Comparison of ENCODE assay signal across 10 cellular contexts in the genomic region with DNA sequence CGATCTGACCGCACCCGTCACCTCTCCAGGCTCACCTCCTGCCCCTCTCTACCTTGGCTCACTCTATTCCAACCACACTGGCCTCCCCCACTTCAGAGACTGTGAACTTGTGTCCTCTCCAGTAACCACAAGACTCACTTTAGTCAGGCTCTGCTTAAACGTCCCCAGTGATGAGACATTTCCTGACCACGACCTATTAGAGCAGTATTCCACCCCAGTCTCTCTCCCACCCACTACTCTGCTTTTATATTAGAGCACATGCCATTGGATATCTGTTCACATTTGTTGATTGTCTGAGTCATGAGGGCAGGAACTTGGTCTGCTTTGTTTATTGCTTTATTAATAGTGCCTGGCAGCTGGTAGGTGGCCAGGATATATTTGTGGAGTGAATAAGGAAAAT. TPM values are rescaled to one million over a fixed set of nuclear protein-coding genes. Genes with fewer than 3 reads are reported as not detected.
DNase-seq lines count a peak whose midpoint lies in the region; ATAC-seq lines count a peak whose summit lies in the region.
"Had no signal": no experiment of that assay in that cellular context is flagged by ENCODE, and none has a peak within 500 bp of the region (broad histone marks: within the 10 kb centered on the region; RNA-seq: fewer than 3 reads in every experiment).

No MANE protein-coding gene starts in this region.

- no peak for ATAC-seq in HG02840 (IDR thresholded peaks at IDR 0.05; ENCODE audit: low FRiP score, unreplicated experiment)

- DNase-seq in stimulated activated CD8-positive, alpha-beta memory T cell treated with anti-CD3 and anti-CD28 coated beads, Interleukin-15, amount 100 ng/mL, for 48 hours (ENCODE audit: low read depth in 2 of 2), result peak; percentile 2 to 16
- DNase-seq in stimulated activated CD8-positive, alpha-beta memory T cell treated with anti-CD3 and anti-CD28 coated beads, Interleukin-4, amount 100 ng/mL, for 48 hours, result no peak
- peak; percentile 40 for DNase-seq in OCI-M1 (lab: John Stamatoyannopoulos, UW)
- peak; percentile 35 for DNase-seq in fibroblast of peridontal ligament (ENCODE audit: extremely low read depth)
- DNase-seq in nucleus accumbens (lab: John Stamatoyannopoulos, UW), result no peak
- no peak for DNase-seq in SK-N-DZ (ENCODE audit: low spot score)
- DNase-seq in stimulated activated CD4-positive, alpha-beta T cell treated with anti-CD3 and anti-CD28 coated beads, Interleukin-4, amount 100 ng/mL, for 24 hours, result no peak
- DNase-seq: COR-L47, NCI-H1105 had no signal

RNA-seq across cellular contexts. Expression of a gene that starts 20.1 kb away (rescaled TPM):
- 113 and 129 TPM in 2 replicates for polyA plus RNA-seq in SK-N-DZ (2014; cell fraction: cytosol; rRNA removed)
- 118 and 132 TPM in 2 replicates for polyA plus RNA-seq in SK-N-DZ (2014; cell fraction: nucleus; rRNA removed)

RNA-seq across cellular contexts. Expression of a gene that starts 20.2 kb away (rescaled TPM):
- polyA plus RNA-seq in SK-N-DZ (2014; cell fraction: cytosol; rRNA removed), result 40.3 and 47.1 TPM in 2 replicates
- polyA plus RNA-seq in SK-N-DZ (2014; cell fraction: nucleus; rRNA removed), result 36.8 and 43.5 TPM in 2 replicates

RNA-seq across cellular contexts. Expression of a gene that starts 47.7 kb away (rescaled TPM):
- 15.2 and 16.9 TPM in 2 replicates for polyA plus RNA-seq in SK-N-DZ (2014; cell fraction: cytosol; rRNA removed)
- 16.4 and 24.4 TPM in 2 replicates for polyA plus RNA-seq in SK-N-DZ (2014; cell fraction: nucleus; rRNA removed)

Comparison
In these comparisons a context has a peak if more than half of its experiments do, and no peak if none do; other contexts are left out.
1. DNase-seq: peak in stimulated activated CD8-positive, alpha-beta memory T cell treated with anti-CD3 and anti-CD28 coated beads, Interleukin-15, amount 100 ng/mL, for 48 hours (2 of 2), OCI-M1 (single experiment) and fibroblast of peridontal ligament (single experiment); none in stimulated activated CD8-positive, alpha-beta memory T cell treated with anti-CD3 and anti-CD28 coated beads, Interleukin-4, amount 100 ng/mL, for 48 hours (single experiment), nucleus accumbens (0 of 56), SK-N-DZ (single experiment) and stimulated activated CD4-positive, alpha-beta T cell treated with anti-CD3 and anti-CD28 coated beads, Interleukin-4, amount 100 ng/mL, for 24 hours (single experiment).